Comparison of ENCODE assay signal across 9 cellular contexts in genomic region chr2:97868986-97869721, GRCh38.
DNase-seq lines count a peak whose midpoint lies in the region; ATAC-seq and TF ChIP-seq lines count a peak whose summit lies in the region.
"Had no signal": no experiment of that assay in that cellular context is flagged by ENCODE, and none has a peak within 500 bp of the region (broad histone marks: within the 10 kb centered on the region; RNA-seq: fewer than 3 reads in every experiment).

No MANE protein-coding gene starts in this region.

- TF ChIP-seq CTCF in Loucy (conservative IDR thresholded peaks at IDR 0.05; ENCODE audit: low read length) = no peak

- H3F3A ChIP-seq in Loucy (ENCODE audit: low read depth) = peaks cover 5% of the 10 kb centered on the region; the same call in 1 of the 2 replicates

- DNase-seq in AG08395 (ENCODE audit: low spot score) (peak; percentile 91), dermis blood vessel endothelial cell (peak; percentile 83), ureter (ENCODE audit: low spot score) (no peak)
- no peak for DNase-seq in activated CD4-positive, alpha-beta T cell treated with anti-CD3 and anti-CD28 coated beads, Interleukin-2, amount 50 U/mL, for 1 hour
- DNase-seq in stimulated activated naive CD4-positive, alpha-beta T cell (lab: John Stamatoyannopoulos, UW) = no peak

- no peaks in the 10 kb centered on the region for H3K27me3 ChIP-seq in Loucy (ENCODE audit: insufficient read depth, low read length, poor library complexity, severe bottlenecking)
- H3K27me3 ChIP-seq: body of pancreas had no signal

- peaks cover 33% of the 10 kb centered on the region for H3K4me1 ChIP-seq in Loucy (ENCODE audit: insufficient read depth, low read length, poor library complexity, severe bottlenecking)
- peaks cover 34% of the 10 kb centered on the region for H3K4me1 ChIP-seq in mesodermal cell (ENCODE audit: control insufficient read depth, insufficient read depth, low read length, poor library complexity, severe bottlenecking)

- H3K27ac ChIP-seq in mesodermal cell (ENCODE audit: low read depth, low read length, severe bottlenecking) = peak overlapping the region; percentile 93
- H3K27ac ChIP-seq: body of pancreas had no signal

- 0 out of 2 replicates have a peak, but pooled peaks cover 7% of the 10 kb centered on the region for H3K79me2 ChIP-seq in Loucy (ENCODE audit: insufficient read depth, low read length)

- no peaks in the 10 kb centered on the region for H3K9me2 ChIP-seq in Loucy (replicated peaks; ENCODE audit: low read depth, low read length)

- peak overlapping the region; percentile 83 for H3K4me2 ChIP-seq in Loucy (ENCODE audit: low read depth, low read length, poor library complexity, severe bottlenecking)

- H3K36me3 ChIP-seq in Loucy (ENCODE audit: insufficient read depth, low read length) = no peaks in the 10 kb centered on the region
- peaks cover 21% of the 10 kb centered on the region for H3K36me3 ChIP-seq in mesodermal cell (ENCODE audit: control insufficient read depth, insufficient read depth, low read length)

- no peak for ATAC-seq in HG03196 (IDR thresholded peaks at IDR 0.05; ENCODE audit: unreplicated experiment)
- ATAC-seq: body of pancreas had no signal

- 52 to 56% methylated on average over 5 of the region's 5 CpGs for WGBS in mesodermal cell (ENCODE audit: insufficient coverage in 2 of 2), 2 experiments

- H4K20me1 ChIP-seq in Loucy (ENCODE audit: insufficient read depth, low read length, poor library complexity, severe bottlenecking) = peaks cover 37% of the 10 kb centered on the region

- no peak overlapping the region for H2AFZ ChIP-seq in Loucy (ENCODE audit: low read length)

- H3K9me3 ChIP-seq in Loucy (ENCODE audit: insufficient read depth, low read depth, low read length) (no peaks in the 10 kb centered on the region), mesodermal cell (ENCODE audit: control insufficient read depth, low read length) (peaks cover 30% of the 10 kb centered on the region)
- H3K9me3 ChIP-seq: body of pancreas had no signal

- H3K4me3 ChIP-seq in Loucy (ENCODE audit: low read length, poor library complexity, severe bottlenecking) (peak overlapping the region; percentile 58), mesodermal cell (ENCODE audit: extremely low read depth, insufficient read depth, low read length, poor library complexity, severe bottlenecking) (no peak overlapping the region)
- H3K4me3 ChIP-seq: body of pancreas had no signal

- H3K9ac ChIP-seq in Loucy (ENCODE audit: low read depth, low read length, poor library complexity, severe bottlenecking) = no peak overlapping the region

Comparison
In these comparisons a context has a peak if more than half of its experiments do, and no peak if none do; other contexts are left out.
1. DNase-seq: peak in AG08395 (single experiment) and dermis blood vessel endothelial cell (single experiment); none in activated CD4-positive, alpha-beta T cell treated with anti-CD3 and anti-CD28 coated beads, Interleukin-2, amount 50 U/mL, for 1 hour (single experiment), ureter (single experiment) and stimulated activated naive CD4-positive, alpha-beta T cell (0 of 6).